ENCODE assay signal across 9 cellular contexts in the genomic region with DNA sequence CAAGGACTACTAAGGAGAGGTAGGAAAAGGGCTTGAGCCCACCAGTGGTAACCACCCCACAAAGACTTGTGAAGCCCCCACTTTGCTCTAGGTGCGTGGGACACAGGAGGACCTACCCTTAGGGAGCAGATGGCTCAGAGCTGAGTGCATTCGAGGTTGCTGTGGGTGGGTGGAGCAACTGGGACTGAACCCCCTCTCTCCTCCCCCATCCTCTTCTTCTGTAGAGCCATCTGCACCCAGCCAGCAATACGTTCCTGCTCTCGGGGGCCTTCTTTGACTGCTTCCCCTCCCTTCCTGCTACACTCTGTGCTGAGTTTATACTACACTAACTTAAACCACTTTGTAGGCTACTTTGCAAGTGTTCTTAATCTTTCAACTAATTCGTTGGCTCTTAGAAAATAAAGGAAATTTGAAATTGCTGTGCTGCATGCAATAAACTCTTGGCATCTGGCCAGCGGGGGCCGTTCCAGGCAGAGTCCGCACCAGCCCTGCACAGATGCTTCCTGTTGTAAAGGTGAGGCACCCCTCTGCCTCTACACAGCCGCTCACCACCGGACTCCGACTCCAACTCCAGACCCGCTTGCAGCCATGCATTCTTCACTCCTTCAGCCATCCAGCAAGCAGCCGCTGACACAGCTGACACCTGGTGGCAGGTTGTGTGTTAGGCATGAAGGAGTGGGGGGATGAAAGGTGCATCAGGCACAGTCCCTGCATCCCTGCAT. TPM values are rescaled to one million over a fixed set of nuclear protein-coding genes. Genes with fewer than 3 reads are reported as not detected.
DNase-seq lines count a peak whose midpoint lies in the region; ATAC-seq and TF ChIP-seq lines count a peak whose summit lies in the region.
"Had no signal": no experiment of that assay in that cellular context is flagged by ENCODE, and none has a peak within 500 bp of the region (broad histone marks: within the 10 kb centered on the region; RNA-seq: fewer than 3 reads in every experiment).

No MANE protein-coding gene starts in this region.

- TF ChIP-seq EP300 in gastroesophageal sphincter (IDR thresholded peaks at IDR 0.05) = no peak

- H3K4me3 ChIP-seq in astrocyte of the spinal cord (ENCODE audit: low read depth, low read length) = no peak overlapping the region
- no peak overlapping the region for H3K4me3 ChIP-seq in kidney epithelial cell (ENCODE audit: low read depth, low read length)
- H3K4me3 ChIP-seq in gastroesophageal sphincter = no peak overlapping the region

- TF ChIP-seq CTCF in astrocyte of the spinal cord (IDR thresholded peaks at IDR 0.05; ENCODE audit: low read depth, low read length) (peak; percentile 61), kidney epithelial cell (IDR thresholded peaks at IDR 0.05; ENCODE audit: insufficient read depth, low read length, poor library complexity, severe bottlenecking) (peak; percentile 74), gastroesophageal sphincter (IDR thresholded peaks at IDR 0.05) (peak in 2 of 4 experiments; percentile 20 to 42)

- peak; percentile 54 for DNase-seq in COLO668 (lab: John Stamatoyannopoulos, UW; ENCODE audit: unreplicated experiment)
- peak; percentile 13 for DNase-seq in HT1080 (ENCODE audit: low read depth)
- DNase-seq in SK-MEL-5 (ENCODE audit: low read depth, low spot score) = peak; percentile 32
- no peak for DNase-seq in astrocyte of the spinal cord (ENCODE audit: low read depth, low spot score)
- no peak for DNase-seq in kidney epithelial cell (ENCODE audit: low read depth)
- DNase-seq in stimulated activated CD8-positive, alpha-beta memory T cell treated with anti-CD3 and anti-CD28 coated beads, Interleukin-2, amount 100 ng/mL, for 1 hour (ENCODE audit: low read depth in 2 of 2) = peak; percentile 2 to 4

- 25 to 36% methylated on average over 10 to 12 of the region's 13 CpGs for WGBS in gastroesophageal sphincter (ENCODE audit: low coverage in 1 of 2), 2 donors

- in situ Hi-C loops in SK-MEL-5 (cut with HindIII; ENCODE audit: low pct_unique_long_range_greater_than_20kb, low sequenced_read_pairs) = no loop called here
- in situ Hi-C loops in astrocyte of the spinal cord (cut with HindIII; ENCODE audit: low sequenced_read_pairs) = no loop called here

- peaks cover 0 to 23% (median 0%) of the 10 kb centered on the region in 3 donors for H3K4me1 ChIP-seq in gastroesophageal sphincter

- TF ChIP-seq POLR2A in gastroesophageal sphincter (IDR thresholded peaks at IDR 0.05) = no peak

- no peaks in the 10 kb centered on the region for H3K36me3 ChIP-seq in kidney epithelial cell (ENCODE audit: control insufficient read depth, insufficient read depth, low read length)
- no peaks in the 10 kb centered on the region for H3K36me3 ChIP-seq in gastroesophageal sphincter

- H3K9me3 ChIP-seq in gastroesophageal sphincter = no peaks in the 10 kb centered on the region

- H3K27ac ChIP-seq in gastroesophageal sphincter = no peak overlapping the region

- H3K27me3 ChIP-seq in kidney epithelial cell (ENCODE audit: control insufficient read depth, insufficient read depth, low read length) (peaks cover 14% of the 10 kb centered on the region), gastroesophageal sphincter (peaks cover 53% of the 10 kb centered on the region)

- no peak for ATAC-seq in HG02610 (IDR thresholded peaks at IDR 0.05; ENCODE audit: unreplicated experiment)
- no peak for ATAC-seq in gastroesophageal sphincter

RNA-seq across cellular contexts. Expression of gene GLIS1, which starts 57.2 kb away (rescaled TPM):
- total RNA-seq in HT1080 (2014; rRNA removed; shearing (Covaris generic)) = 0.20 and 0.71 TPM in 2 replicates
- 1.7 and 1.9 TPM in 2 replicates for polyA plus RNA-seq in HT1080 (2015; cell fraction: cytosol; rRNA removed)
- 1.6 and 2.6 TPM in 2 replicates for polyA plus RNA-seq in HT1080 (2015; cell fraction: nucleus; rRNA removed)
- total RNA-seq in SK-MEL-5 (2014; rRNA removed; shearing (Covaris generic)) = 0.16 TPM in 1 of 2 replicates, not detected in the other
- polyA plus RNA-seq in SK-MEL-5 (2015; cell fraction: cytosol; rRNA removed) = 0.08 TPM in 1 of 2 replicates, not detected in the other
- not detected in 2 replicates for polyA plus RNA-seq in SK-MEL-5 (2015; cell fraction: nucleus; rRNA removed)
- total RNA-seq in kidney epithelial cell (0.63 and 0.75 TPM in 2 replicates), gastroesophageal sphincter (under 1 TPM in 2 of 4 donors, not detected in 2; 0.16 to 0.27 TPM)
- total RNA-seq: mononuclear cell had no signal

Comparison
In these comparisons a context has a peak if more than half of its experiments do, and no peak if none do; other contexts are left out.
1. DNase-seq: peak in COLO668 (single experiment), HT1080 (single experiment), SK-MEL-5 (single experiment) and stimulated activated CD8-positive, alpha-beta memory T cell treated with anti-CD3 and anti-CD28 coated beads, Interleukin-2, amount 100 ng/mL, for 1 hour (2 of 2); none in astrocyte of the spinal cord (single experiment) and kidney epithelial cell (single experiment).